In genomic region chr16:65057184-65057583, GRCh38 we compare ENCODE assay signal across 37 cellular contexts.
"Had no signal": no experiment of that assay in that cellular context is flagged by ENCODE, and none has a peak within 500 bp of the region (broad histone marks: within the 10 kb centered on the region; RNA-seq: fewer than 3 reads in every experiment).

No MANE protein-coding gene starts in this region.

- H3K4me2 ChIP-seq: SK-N-SH had no signal

- H3K27me3 ChIP-seq: adrenal gland, brain microvascular endothelial cell, cardiac muscle cell, Peyer's patch, SJSA1 had no signal

- DNase-seq: activated CD4-positive, alpha-beta T cell treated with anti-CD3 and anti-CD28 coated beads for 36 hours; activated CD4-positive, alpha-beta T cell treated with anti-CD3 and anti-CD28 coated beads, Interleukin-2, amount 10 ng/mL, durations not matched to agents 7 days and 5 days; activated CD4-positive, alpha-beta T cell treated with anti-CD3 and anti-CD28 coated beads, Interleukin-2, amount 50 U/mL, for 48 hours; activated CD8-positive, alpha-beta memory T cell treated with anti-CD3 and anti-CD28 coated beads, Interleukin-2, amount 50 U/mL, for 4 hours; activated CD8-positive, alpha-beta T cell treated with anti-CD3 and anti-CD28 coated beads, Interleukin-2, amount 10 ng/mL, durations not matched to agents 7 days and 5 days; activated gamma-delta T cell treated with Interleukin-2 at 50 U/mL for 16 hours; activated naive CD4-positive, alpha-beta T cell treated with anti-CD3 and anti-CD28 coated beads for 36 hours; activated T-cell treated with anti-CD3 and anti-CD28 coated beads for 4 hours; activated T-cell treated with anti-CD3 and anti-CD28 coated beads, Interleukin-2, amount 50 U/mL, for 4 hours; adrenal gland; anterior cingulate cortex; brain microvascular endothelial cell; NCI-H1092 treated with DMSO at 0.1 percent for 48 hours; NCI-H1417; NCI-H146; NCI-H187; NCI-H2081; NCI-H226; NCI-H446 treated with DMSO at 0.1 percent for 48 hours; NCI-H524; NCI-H69; NK-92 treated with Interleukin-12 subunit alpha and Interleukin-12 subunit beta, amount 100 ng/mL, for 24 hours; PC-3; Peyer's patch; RPMI8226; SHP77 treated with DMSO at 0.1 percent for 48 hours; SK-N-SH had no signal

- FAIRE-seq: K562, TTC549 had no signal

- H3K9me3 Mint-ChIP-seq: activated T-helper 1 cell treated with anti-CD3 and anti-CD28 coated beads, Interleukin-12 subunit alpha, Interleukin-12 subunit beta, Interleukin-2, Interleukin-4 antibody, amounts not matched to agents 30 ng/mL and 10 ng/mL and 1 ng/mL, durations not matched to agents 14 hours and 24 hours and 36 hours; WTC11 had no signal

- H3K27me3 Mint-ChIP-seq: activated CD4-positive, alpha-beta T cell treated with anti-CD3 and anti-CD28 coated beads, Interleukin-2, amount 10 ng/mL, durations not matched to agents 7 days and 5 days had no signal

- H3K27ac ChIP-seq: adrenal gland, brain microvascular endothelial cell, cardiac muscle cell, Peyer's patch, SJSA1 had no signal

- H3K4me3 ChIP-seq: adrenal gland, cardiac muscle cell, K562, Peyer's patch, SJSA1 had no signal

- H3K27ac Mint-ChIP-seq: activated CD4-positive, alpha-beta T cell treated with anti-CD3 and anti-CD28 coated beads for 36 hours; activated CD4-positive, alpha-beta T cell treated with anti-CD3 and anti-CD28 coated beads, Interleukin-2, amount 10 ng/mL, durations not matched to agents 7 days and 5 days; activated CD8-positive, alpha-beta T cell treated with anti-CD3 and anti-CD28 coated beads, Interleukin-2, amount 10 ng/mL, durations not matched to agents 7 days and 5 days; activated naive CD4-positive, alpha-beta T cell treated with anti-CD3 and anti-CD28 coated beads for 36 hours; activated naive CD4-positive, alpha-beta T cell treated with anti-CD3 and anti-CD28 coated beads, Interleukin-2, amount 50 U/mL, for 72 hours; activated T-helper 1 cell treated with anti-CD3 and anti-CD28 coated beads, Interleukin-12 subunit alpha, Interleukin-12 subunit beta, Interleukin-2, Interleukin-4 antibody, amounts not matched to agents 30 ng/mL and 10 ng/mL and 1 ng/mL, durations not matched to agents 14 hours and 24 hours and 36 hours; T-helper 1 cell treated with Interleukin-12 subunit alpha and Interleukin-12 subunit beta and Interleukin-4 antibody, amounts not matched to agents 30 μg/mL and 1 μg/mL, for 36 hours; T-helper 2 cell treated with Interferon-gamma antibody and Interleukin-4, amounts not matched to agents 5 μg/mL and 100 μg/mL, for 36 hours; WTC11 had no signal

- H3K36me3 ChIP-seq: adrenal gland, cardiac muscle cell had no signal

- H3K9me3 ChIP-seq: adrenal gland, Peyer's patch, SJSA1, SK-N-SH had no signal

- H3K9ac ChIP-seq: SK-N-SH had no signal

- H3K4me1 ChIP-seq: adrenal gland, Peyer's patch had no signal

- H3K4me3 Mint-ChIP-seq: activated CD4-positive, alpha-beta T cell treated with anti-CD3 and anti-CD28 coated beads for 36 hours; activated CD4-positive, alpha-beta T cell treated with anti-CD3 and anti-CD28 coated beads, Interleukin-2, amount 10 ng/mL, durations not matched to agents 7 days and 5 days; activated CD8-positive, alpha-beta T cell treated with anti-CD3 and anti-CD28 coated beads, Interleukin-2, amount 10 ng/mL, durations not matched to agents 7 days and 5 days; activated naive CD4-positive, alpha-beta T cell treated with anti-CD3 and anti-CD28 coated beads for 36 hours; activated T-cell treated with anti-CD3 and anti-CD28 coated beads, Interleukin-2, amount 50 U/mL, for 4 hours; activated T-helper 1 cell treated with anti-CD3 and anti-CD28 coated beads, Interleukin-12 subunit alpha, Interleukin-12 subunit beta, Interleukin-2, Interleukin-4 antibody, amounts not matched to agents 30 ng/mL and 10 ng/mL and 1 ng/mL, durations not matched to agents 14 hours and 24 hours and 36 hours; T-helper 1 cell treated with Interleukin-12 subunit alpha and Interleukin-12 subunit beta and Interleukin-4 antibody, amounts not matched to agents 30 μg/mL and 1 μg/mL, for 36 hours; T-helper 2 cell treated with Interferon-gamma antibody and Interleukin-4, amounts not matched to agents 5 μg/mL and 100 μg/mL, for 36 hours; WTC11 had no signal

- ATAC-seq: activated CD4-positive, alpha-beta T cell treated with anti-CD3 and anti-CD28 coated beads for 36 hours; activated CD4-positive, CD25-positive, alpha-beta regulatory T cell treated with anti-CD3 and anti-CD28 coated beads, Interleukin-2, amount 50 U/mL, for 24 hours; activated CD8-positive, alpha-beta T cell treated with anti-CD3 and anti-CD28 coated beads, Interleukin-2, amount 10 ng/mL, durations not matched to agents 7 days and 5 days; activated naive CD4-positive, alpha-beta T cell treated with anti-CD3 and anti-CD28 coated beads, Interleukin-2, amount 50 U/mL, for 72 hours; activated T-cell treated with anti-CD3 and anti-CD28 coated beads, Interleukin-2, amount 50 U/mL, for 4 hours; K562; PC-3; WTC11 had no signal

- H3K36me3 Mint-ChIP-seq: activated naive CD4-positive, alpha-beta T cell treated with anti-CD3 and anti-CD28 coated beads, Interleukin-2, amount 50 U/mL, for 72 hours; WTC11 had no signal

- H3K4me1 Mint-ChIP-seq: activated CD4-positive, alpha-beta T cell treated with anti-CD3 and anti-CD28 coated beads for 36 hours; activated CD4-positive, alpha-beta T cell treated with anti-CD3 and anti-CD28 coated beads, Interleukin-2, amount 10 ng/mL, durations not matched to agents 7 days and 5 days; WTC11 had no signal
